ENCODE assay signal across 9 cellular contexts in genomic region chr2:197777823-197778407, GRCh38. TPM values are rescaled to one million over a fixed set of nuclear protein-coding genes. Genes with fewer than 3 reads are reported as not detected.
A peak's percentile ranks its signal among the peaks of the same experiment; 100 is the strongest.
DNase-seq lines count a peak whose midpoint lies in the region; ATAC-seq, FAIRE-seq and TF ChIP-seq lines count a peak whose summit lies in the region.
"Had no signal": no experiment of that assay in that cellular context is flagged by ENCODE, and none has a peak within 500 bp of the region (broad histone marks: within the 10 kb centered on the region; RNA-seq: fewer than 3 reads in every experiment).

No MANE protein-coding gene starts in this region.

- no peak for TF ChIP-seq POLR2A in vagina (IDR thresholded peaks at IDR 0.05)

- no peak overlapping the region for H2AFZ ChIP-seq in keratinocyte (ENCODE audit: control insufficient read depth, low read length)

- H3K36me3 ChIP-seq in adipocyte (ENCODE audit: control insufficient read depth, insufficient read depth, low read length, severe bottlenecking) (no peaks in the 10 kb centered on the region), keratinocyte (ENCODE audit: control insufficient read depth in 2 of 2, extremely low read depth in 1 of 2, insufficient read depth in 2 of 2, low read length in 2 of 2) (no peaks in the 10 kb centered on the region), vagina (no peaks in the 10 kb centered on the region)

- CTCF ChIA-PET in activated naive CD4-positive, alpha-beta T cell treated with anti-CD3 and anti-CD28 coated beads for 36 hours (lab: Charles Lee): interaction anchor here (0.7 to 2.7 kb wide), 14 partner anchors 9 to 1963 kb away, joined by 3 to 22 read pairs (median 4); partner anchors contain the start of gene MARS2

- no peak overlapping the region for H3K27ac Mint-ChIP-seq in activated naive CD4-positive, alpha-beta T cell treated with anti-CD3 and anti-CD28 coated beads for 36 hours

- intact Hi-C loops in activated naive CD4-positive, alpha-beta T cell treated with anti-CD3 and anti-CD28 coated beads for 36 hours (cut with micrococcal nuclease): loop anchor here (1.0 to 5.0 kb wide), 9 partner anchors 71 to 1481 kb away; partner anchors contain the start of genes ANKRD44 and HSPE1
- intact Hi-C loops in vagina (cut with DNase I): loop anchor here (10.0 kb wide), 1 partner anchor 983 kb away; the partner anchor contains the start of gene GTF3C3

- no peaks in the 10 kb centered on the region for H3K9me3 Mint-ChIP-seq in activated naive CD4-positive, alpha-beta T cell treated with anti-CD3 and anti-CD28 coated beads for 36 hours
- H3K9me3 Mint-ChIP-seq: central memory CD8-positive, alpha-beta T cell had no signal

- no peaks in the 10 kb centered on the region for H3K4me1 ChIP-seq in adipocyte (ENCODE audit: control insufficient read depth, insufficient read depth, low read length)
- no peaks in the 10 kb centered on the region for H3K4me1 ChIP-seq in keratinocyte (ENCODE audit: control insufficient read depth, extremely low read depth, insufficient read depth, low read length)
- no peaks in the 10 kb centered on the region for H3K4me1 ChIP-seq in vagina

- H3K9me1 ChIP-seq in keratinocyte (ENCODE audit: control insufficient read depth, extremely low read depth, insufficient read depth, low read length): no peaks in the 10 kb centered on the region

- no peaks in the 10 kb centered on the region for H3K36me3 Mint-ChIP-seq in activated naive CD4-positive, alpha-beta T cell treated with anti-CD3 and anti-CD28 coated beads for 36 hours (ENCODE audit: low read depth)

- H3K4me1 Mint-ChIP-seq in activated naive CD4-positive, alpha-beta T cell treated with anti-CD3 and anti-CD28 coated beads for 36 hours (ENCODE audit: low read depth): no peaks in the 10 kb centered on the region
- H3K4me1 Mint-ChIP-seq: central memory CD8-positive, alpha-beta T cell had no signal

- no peaks in the 10 kb centered on the region for H4K20me1 ChIP-seq in keratinocyte (ENCODE audit: control insufficient read depth, extremely low read depth, insufficient read depth, low read length)

- H3K4me3 Mint-ChIP-seq in activated naive CD4-positive, alpha-beta T cell treated with anti-CD3 and anti-CD28 coated beads for 36 hours: no peak overlapping the region
- H3K4me3 Mint-ChIP-seq: central memory CD8-positive, alpha-beta T cell had no signal

- TF ChIP-seq CTCF in keratinocyte (optimal IDR thresholded peaks at IDR 0.05 in 1 of 3, IDR thresholded peaks at IDR 0.05 in 1 of 3, conservative IDR thresholded peaks at IDR 0.05 in 1 of 3; ENCODE audit: extremely low read depth in 1 of 3, insufficient read depth in 2 of 3, low read length in 3 of 3): peak in 2 of 3 experiments; percentile 22 to 50
- TF ChIP-seq CTCF in vagina (IDR thresholded peaks at IDR 0.05): peak; percentile 64 to 70 (median 67)

- H3K4me2 ChIP-seq in keratinocyte (ENCODE audit: control insufficient read depth, extremely low read depth, insufficient read depth, low read depth, low read length): no peak overlapping the region

- ATAC-seq in HG02973 (IDR thresholded peaks at IDR 0.05; ENCODE audit: unreplicated experiment): no peak

- FAIRE-seq in keratinocyte (lab: Jason Lieb, UNC): no peak

- no peaks in the 10 kb centered on the region for H3K79me2 ChIP-seq in keratinocyte (ENCODE audit: control insufficient read depth, insufficient read depth, low read length)

- DNase-seq in activated naive CD4-positive, alpha-beta T cell treated with anti-CD3 and anti-CD28 coated beads for 36 hours: peak; percentile 52
- DNase-seq in activated naive CD4-positive, alpha-beta T cell treated with anti-CD3 and anti-CD28 coated beads, Interleukin-2, amount 50 U/mL, for 16 hours: no peak
- peak; percentile 74 to 84 for DNase-seq in Kasumi-1 (lab: John Stamatoyannopoulos, UW)
- DNase-seq in adipocyte (ENCODE audit: low read depth): peak; percentile 79
- no peak for DNase-seq in keratinocyte (ENCODE audit: low read depth, low spot score)
- DNase-seq in vagina (ENCODE audit: extremely low spot score in 2 of 2): no peak
- no peak for DNase-seq in GF-D8 (lab: John Stamatoyannopoulos, UW)

- H3K27ac ChIP-seq in keratinocyte (ENCODE audit: control insufficient read depth, insufficient read depth, low read length) (no peak overlapping the region), vagina (no peak overlapping the region)

- H3K4me3 ChIP-seq in adipocyte (ENCODE audit: low read length) (no peak overlapping the region), keratinocyte (ENCODE audit: control insufficient read depth in 2 of 3, extremely low read depth in 1 of 3, insufficient read depth in 2 of 3, low read depth in 1 of 3, low read length in 3 of 3) (no peak overlapping the region), vagina (no peak overlapping the region)

- H3K27me3 ChIP-seq in adipocyte (replicated peaks; ENCODE audit: control insufficient read depth, insufficient read depth, low read length) (no peaks in the 10 kb centered on the region), keratinocyte (ENCODE audit: control insufficient read depth, extremely low read depth, insufficient read depth, low read length) (no peaks in the 10 kb centered on the region), vagina (no peaks in the 10 kb centered on the region)

- H3K9me3 ChIP-seq in adipocyte (ENCODE audit: control insufficient read depth, low read length): no peaks in the 10 kb centered on the region
- H3K9me3 ChIP-seq in keratinocyte (ENCODE audit: control insufficient read depth, low read depth, low read length): no peaks in the 10 kb centered on the region
- no peaks in the 10 kb centered on the region for H3K9me3 ChIP-seq in vagina

- dilution Hi-C loops in keratinocyte (cut with MboI; ENCODE audit: extremely low pct_ligation_motif_present, low sequenced_read_pairs): no loop called here

- H3K27me3 Mint-ChIP-seq in activated naive CD4-positive, alpha-beta T cell treated with anti-CD3 and anti-CD28 coated beads for 36 hours (ENCODE audit: low read depth): peaks cover 5% of the 10 kb centered on the region

- H3K9ac ChIP-seq in adipocyte (ENCODE audit: low read length): no peak overlapping the region
- no peak overlapping the region for H3K9ac ChIP-seq in keratinocyte (ENCODE audit: control insufficient read depth, extremely low read depth, insufficient read depth, low read length)

RNA-seq across cellular contexts. Expression of gene BOLL, which starts 7.2 kb away (rescaled TPM):
- under 1 TPM in 1 of 2 experiments, not detected in 1; 0.12 TPM for total RNA-seq in activated naive CD4-positive, alpha-beta T cell treated with anti-CD3 and anti-CD28 coated beads for 36 hours
- not detected in 3 replicates for polyA plus RNA-seq in keratinocyte
- polyA plus RNA-seq in keratinocyte (2011; ENCODE audit: low read depth): not detected
- polyA plus RNA-seq in keratinocyte (2011; cell fraction: cytosol; rRNA removed): not detected in 2 replicates
- not detected in 2 replicates for polyA plus RNA-seq in keratinocyte (2011; cell fraction: nucleus; rRNA removed)
- polyA plus RNA-seq in keratinocyte (2012; ENCODE audit: low replicate concordance): not detected in 2 replicates
- not detected in 3 replicates for polyA minus RNA-seq in keratinocyte
- not detected for polyA minus RNA-seq in keratinocyte (2011; cell fraction: cytosol; rRNA and poly(A)+ RNA removed)
- not detected in 2 replicates for polyA minus RNA-seq in keratinocyte (2011; cell fraction: nucleus; rRNA and poly(A)+ RNA removed)
- total RNA-seq in vagina: not detected

RNA-seq across cellular contexts. Expression of gene PLCL1, which starts 26.5 kb away (rescaled TPM):
- total RNA-seq in activated naive CD4-positive, alpha-beta T cell treated with anti-CD3 and anti-CD28 coated beads for 36 hours: 1 to 10 TPM; 3.3 to 3.5 TPM
- polyA plus RNA-seq in keratinocyte: 0.01 TPM in 2 of 3 replicates, not detected in the other
- not detected for polyA plus RNA-seq in keratinocyte (2011; ENCODE audit: low read depth)
- polyA plus RNA-seq in keratinocyte (2011; cell fraction: cytosol; rRNA removed): 0.01 TPM in 1 of 2 replicates, not detected in the other
- not detected in 2 replicates for polyA plus RNA-seq in keratinocyte (2011; cell fraction: nucleus; rRNA removed)
- polyA plus RNA-seq in keratinocyte (2012; ENCODE audit: low replicate concordance): not detected in 2 replicates
- not detected in 3 replicates for polyA minus RNA-seq in keratinocyte
- not detected for polyA minus RNA-seq in keratinocyte (2011; cell fraction: cytosol; rRNA and poly(A)+ RNA removed)
- 0.08 TPM in 1 of 2 replicates, not detected in the other for polyA minus RNA-seq in keratinocyte (2011; cell fraction: nucleus; rRNA and poly(A)+ RNA removed)
- 6.6 TPM for total RNA-seq in vagina

Comparison
In these comparisons a context has a peak if more than half of its experiments do, and no peak if none do; other contexts are left out.
1. DNase-seq: peak in activated naive CD4-positive, alpha-beta T cell treated with anti-CD3 and anti-CD28 coated beads for 36 hours (single experiment), Kasumi-1 (2 of 2) and adipocyte (single experiment); none in activated naive CD4-positive, alpha-beta T cell treated with anti-CD3 and anti-CD28 coated beads, Interleukin-2, amount 50 U/mL, for 16 hours (single experiment), keratinocyte (single experiment), vagina (0 of 2) and GF-D8 (single experiment).